In genomic region chr1:26536521-26536920, GRCh38 we compare ENCODE assay signal across 22 cellular contexts.
"Had no signal": no experiment of that assay in that cellular context is flagged by ENCODE, and none has a peak within 500 bp of the region (broad histone marks: within the 10 kb centered on the region; RNA-seq: fewer than 3 reads in every experiment).

No MANE protein-coding gene starts in this region.

- H3K27me3 ChIP-seq: brain microvascular endothelial cell, cardiac muscle cell, MG63, Peyer's patch, SJSA1 had no signal

- H3K36me3 Mint-ChIP-seq: activated CD4-positive, alpha-beta memory T cell treated with anti-CD3 and anti-CD28 coated beads for 36 hours had no signal

- H3K36me3 ChIP-seq: brain microvascular endothelial cell, cardiac muscle cell, MG63 had no signal

- H3K9me3 Mint-ChIP-seq: activated CD4-positive, alpha-beta memory T cell treated with anti-CD3 and anti-CD28 coated beads for 36 hours; activated naive CD4-positive, alpha-beta T cell treated with anti-CD3 and anti-CD28 coated beads, Interleukin-2, amount 10 ng/mL, durations not matched to agents 7 days and 5 days; activated naive CD8-positive, alpha-beta T cell treated with anti-CD3 and anti-CD28 coated beads for 36 hours; activated T-helper 17 cell treated with anti-CD3 and anti-CD28 coated beads, Interleukin-2, amount 50 U/mL, for 72 hours; WTC11 had no signal

- H3K27ac Mint-ChIP-seq: activated CD4-positive, alpha-beta memory T cell treated with anti-CD3 and anti-CD28 coated beads for 36 hours; activated naive CD4-positive, alpha-beta T cell treated with anti-CD3 and anti-CD28 coated beads, Interleukin-2, amount 10 ng/mL, durations not matched to agents 7 days and 5 days; activated naive CD8-positive, alpha-beta T cell treated with anti-CD3 and anti-CD28 coated beads for 36 hours; activated T-helper 17 cell treated with anti-CD3 and anti-CD28 coated beads, Interleukin-2, amount 50 U/mL, for 72 hours; WTC11 had no signal

- ATAC-seq: activated T-helper 17 cell treated with anti-CD3 and anti-CD28 coated beads, Interleukin-2, amount 50 U/mL, for 72 hours; SK-N-SH treated with all-trans-retinoic acid at 6 μM for 48 hours; WTC11 had no signal

- H3K9me3 ChIP-seq: MG63, Peyer's patch, SJSA1 had no signal

- H3K27ac ChIP-seq: brain microvascular endothelial cell, cardiac muscle cell, SJSA1 had no signal

- H3K27me3 Mint-ChIP-seq: activated CD4-positive, alpha-beta memory T cell treated with anti-CD3 and anti-CD28 coated beads for 36 hours; activated naive CD4-positive, alpha-beta T cell treated with anti-CD3 and anti-CD28 coated beads, Interleukin-2, amount 10 ng/mL, durations not matched to agents 7 days and 5 days; activated naive CD8-positive, alpha-beta T cell treated with anti-CD3 and anti-CD28 coated beads for 36 hours; activated T-helper 17 cell treated with anti-CD3 and anti-CD28 coated beads, Interleukin-2, amount 50 U/mL, for 72 hours had no signal

- H3K4me3 ChIP-seq: cardiac muscle cell, MG63, Peyer's patch, SJSA1 had no signal

- H3K4me3 Mint-ChIP-seq: activated CD4-positive, alpha-beta memory T cell treated with anti-CD3 and anti-CD28 coated beads for 36 hours; activated naive CD4-positive, alpha-beta T cell treated with anti-CD3 and anti-CD28 coated beads, Interleukin-2, amount 10 ng/mL, durations not matched to agents 7 days and 5 days; activated naive CD8-positive, alpha-beta T cell treated with anti-CD3 and anti-CD28 coated beads for 36 hours; activated T-helper 17 cell treated with anti-CD3 and anti-CD28 coated beads, Interleukin-2, amount 50 U/mL, for 72 hours; WTC11 had no signal

- DNase-seq: activated CD4-positive, alpha-beta memory T cell treated with anti-CD3 and anti-CD28 coated beads for 36 hours; activated CD4-positive, alpha-beta T cell treated with anti-CD3 and anti-CD28 coated beads for 48 hours; activated CD4-positive, CD25-positive, alpha-beta regulatory T cell treated with anti-CD3 and anti-CD28 coated beads, Interleukin-2, amount 50 U/mL, for 72 hours; activated gamma-delta T cell; activated naive CD4-positive, alpha-beta T cell treated with anti-CD3 and anti-CD28 coated beads, Interleukin-2, amount 10 ng/mL, durations not matched to agents 7 days and 5 days; activated naive CD8-positive, alpha-beta T cell treated with anti-CD3 and anti-CD28 coated beads for 36 hours; activated T-cell treated with anti-CD3 and anti-CD28 coated beads for 4 hours; activated T-cell treated with anti-CD3 and anti-CD28 coated beads, Interleukin-2, amount 50 U/mL, for 48 hours; brain microvascular endothelial cell; cerebellar nuclear complex; MG63; NCI-H1105; NCI-H1436; NCI-H2081; Peyer's patch; SHP77; SW 1271 had no signal
